ENCODE assay signal across 18 cellular contexts in the genomic region with DNA sequence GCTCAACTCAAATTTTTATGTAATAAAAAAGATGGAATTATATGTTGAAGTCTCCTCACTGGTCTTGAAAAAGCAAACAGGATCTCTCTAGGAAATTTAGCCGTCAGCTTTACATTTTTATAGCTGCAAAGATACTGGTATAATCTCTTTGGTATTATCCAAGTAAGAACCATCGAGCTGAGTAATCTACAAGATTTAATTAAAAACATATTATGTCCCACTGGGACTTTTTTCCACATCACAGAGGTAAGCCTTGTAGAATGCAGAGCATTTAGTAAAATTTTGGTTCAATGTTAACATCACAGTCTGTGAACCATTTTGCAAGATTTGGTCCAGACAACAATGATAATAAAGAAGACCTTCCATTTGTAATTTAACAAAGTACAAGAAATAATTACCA.
DNase-seq lines count a peak whose midpoint lies in the region; ATAC-seq and TF ChIP-seq lines count a peak whose summit lies in the region.
"Had no signal": no experiment of that assay in that cellular context is flagged by ENCODE, and none has a peak within 500 bp of the region (broad histone marks: within the 10 kb centered on the region; RNA-seq: fewer than 3 reads in every experiment).

No MANE protein-coding gene starts in this region.

- intact Hi-C loops in Calu3 (cut with micrococcal nuclease; ENCODE audit: unreplicated experiment) = loop anchor here (10.0 kb wide), 1 partner anchor 570 kb away; the partner anchor contains the start of gene DNAH7
- intact Hi-C loops in activated CD8-positive, alpha-beta T cell treated with anti-CD3 and anti-CD28 coated beads for 36 hours (cut with micrococcal nuclease) = no loop called here

- H3K4me3 ChIP-seq in DND-41 (ENCODE audit: low read depth in 1 of 2, low read length in 2 of 2) (no peak overlapping the region), Karpas-422 (ENCODE audit: low read length) (no peak overlapping the region)
- H3K4me3 ChIP-seq: K562 had no signal

- H2AFZ ChIP-seq in DND-41 (ENCODE audit: low read depth, low read length) (no peak overlapping the region), Karpas-422 (ENCODE audit: low read length) (no peak overlapping the region)

- DNase-seq in DND-41 = no peak
- peak; percentile 50 for DNase-seq in Karpas-422
- peak; percentile 14 for DNase-seq in amniotic stem cell (lab: John Stamatoyannopoulos, UW)
- DNase-seq in fibroblast of peridontal ligament (ENCODE audit: extremely low read depth) = peak; percentile 73
- DNase-seq in Calu3 = no peak
- DNase-seq in activated CD8-positive, alpha-beta T cell treated with anti-CD3 and anti-CD28 coated beads for 36 hours = no peak
- DNase-seq in activated CD4-positive, alpha-beta memory T cell treated with anti-CD3 and anti-CD28 coated beads, Interleukin-2, amount 10 ng/mL, durations not matched to agents 7 days and 5 days = no peak
- DNase-seq in activated CD4-positive, alpha-beta T cell treated with anti-CD3 and anti-CD28 coated beads, Interleukin-2, amount 10 ng/mL, durations not matched to agents 7 days and 5 days = no peak
- DNase-seq: ACHN; BE2C; CD4-positive, alpha-beta memory T cell; DMS153; DMS79 treated with DMSO at 0.1 percent for 48 hours; GF-D8; HCEC 1CT; HFFc6 had no signal

- no peak overlapping the region for H3K4me3 Mint-ChIP-seq in Calu3 (ENCODE audit: low read depth, unreplicated experiment)
- no peak overlapping the region for H3K4me3 Mint-ChIP-seq in activated CD8-positive, alpha-beta T cell treated with anti-CD3 and anti-CD28 coated beads for 36 hours
- H3K4me3 Mint-ChIP-seq in activated CD4-positive, alpha-beta memory T cell treated with anti-CD3 and anti-CD28 coated beads, Interleukin-2, amount 10 ng/mL, durations not matched to agents 7 days and 5 days = no peak overlapping the region
- no peak overlapping the region for H3K4me3 Mint-ChIP-seq in activated CD4-positive, alpha-beta T cell treated with anti-CD3 and anti-CD28 coated beads, Interleukin-2, amount 10 ng/mL, durations not matched to agents 7 days and 5 days
- H3K4me3 Mint-ChIP-seq: CD4-positive, alpha-beta memory T cell; HFFc6 had no signal

- no peaks in the 10 kb centered on the region for H3K27me3 Mint-ChIP-seq in Calu3 (ENCODE audit: unreplicated experiment)
- no peaks in the 10 kb centered on the region for H3K27me3 Mint-ChIP-seq in activated CD8-positive, alpha-beta T cell treated with anti-CD3 and anti-CD28 coated beads for 36 hours
- no peaks in the 10 kb centered on the region for H3K27me3 Mint-ChIP-seq in activated CD4-positive, alpha-beta memory T cell treated with anti-CD3 and anti-CD28 coated beads, Interleukin-2, amount 10 ng/mL, durations not matched to agents 7 days and 5 days
- H3K27me3 Mint-ChIP-seq in activated CD4-positive, alpha-beta T cell treated with anti-CD3 and anti-CD28 coated beads, Interleukin-2, amount 10 ng/mL, durations not matched to agents 7 days and 5 days = no peaks in the 10 kb centered on the region
- H3K27me3 Mint-ChIP-seq: CD4-positive, alpha-beta memory T cell had no signal

- H3K36me3 ChIP-seq in DND-41 (ENCODE audit: insufficient read depth, low read length) (no peaks in the 10 kb centered on the region), Karpas-422 (ENCODE audit: insufficient read depth, low read length) (no peaks in the 10 kb centered on the region)
- H3K36me3 ChIP-seq: BE2C had no signal

- H3K27me3 ChIP-seq in DND-41 (ENCODE audit: insufficient read depth, low read length, poor library complexity) = no peaks in the 10 kb centered on the region
- no peaks in the 10 kb centered on the region for H3K27me3 ChIP-seq in Karpas-422 (ENCODE audit: low read length)
- H3K27me3 ChIP-seq: BE2C had no signal

- H3K9me3 ChIP-seq in DND-41 (ENCODE audit: insufficient read depth, low read length, severe bottlenecking) = peaks cover 4% of the 10 kb centered on the region
- no peaks in the 10 kb centered on the region for H3K9me3 ChIP-seq in Karpas-422 (ENCODE audit: low read length)
- H3K9me3 ChIP-seq: BE2C had no signal

- POLR2A ChIA-PET in activated CD8-positive, alpha-beta T cell treated with anti-CD3 and anti-CD28 coated beads for 36 hours (lab: Charles Lee) = no interaction called here
- POLR2A ChIA-PET in activated CD4-positive, alpha-beta memory T cell treated with anti-CD3 and anti-CD28 coated beads, Interleukin-2, amount 10 ng/mL, durations not matched to agents 7 days and 5 days (lab: Charles Lee) = interaction anchor here (1.0 kb wide), 2 partner anchors 65 to 162 kb away, joined by 3 read pairs; partner anchors contain the start of gene SLC39A10
- POLR2A ChIA-PET in activated CD4-positive, alpha-beta T cell treated with anti-CD3 and anti-CD28 coated beads, Interleukin-2, amount 10 ng/mL, durations not matched to agents 7 days and 5 days (lab: Charles Lee) = no interaction called here

- H3K9ac ChIP-seq in DND-41 (ENCODE audit: low read depth, low read length) (peak overlapping the region; percentile 60), Karpas-422 (ENCODE audit: low read length) (no peak overlapping the region)

- no peak for ATAC-seq in DND-41 (ENCODE audit: insufficient read depth, low read depth)
- no peak for ATAC-seq in activated CD8-positive, alpha-beta T cell treated with anti-CD3 and anti-CD28 coated beads for 36 hours
- ATAC-seq: K562 had no signal

- H3K79me2 ChIP-seq in DND-41 (ENCODE audit: insufficient read depth, low read length) (no peaks in the 10 kb centered on the region), Karpas-422 (ENCODE audit: low read length) (no peaks in the 10 kb centered on the region)

- H3K4me1 Mint-ChIP-seq in Calu3 (ENCODE audit: low read depth, unreplicated experiment) = no peaks in the 10 kb centered on the region
- H3K4me1 Mint-ChIP-seq in activated CD8-positive, alpha-beta T cell treated with anti-CD3 and anti-CD28 coated beads for 36 hours (ENCODE audit: low read depth) = peaks cover 16% of the 10 kb centered on the region
- H3K4me1 Mint-ChIP-seq in activated CD4-positive, alpha-beta memory T cell treated with anti-CD3 and anti-CD28 coated beads, Interleukin-2, amount 10 ng/mL, durations not matched to agents 7 days and 5 days = peaks cover 24% of the 10 kb centered on the region
- H3K4me1 Mint-ChIP-seq in activated CD4-positive, alpha-beta T cell treated with anti-CD3 and anti-CD28 coated beads, Interleukin-2, amount 10 ng/mL, durations not matched to agents 7 days and 5 days = peaks cover 44% of the 10 kb centered on the region

- TF ChIP-seq CTCF in DND-41 (IDR thresholded peaks at IDR 0.05; ENCODE audit: borderline replicate concordance, extremely low read depth, low read length, poor library complexity, severe bottlenecking) = no peak
- no peak for TF ChIP-seq CTCF in Calu3 (IDR thresholded peaks at IDR 0.05; ENCODE audit: unreplicated experiment)
- no peak for TF ChIP-seq CTCF in activated CD8-positive, alpha-beta T cell treated with anti-CD3 and anti-CD28 coated beads for 36 hours (IDR thresholded peaks at IDR 0.05)

- no peak overlapping the region for H3K27ac Mint-ChIP-seq in Calu3 (ENCODE audit: unreplicated experiment)
- no peak overlapping the region for H3K27ac Mint-ChIP-seq in activated CD8-positive, alpha-beta T cell treated with anti-CD3 and anti-CD28 coated beads for 36 hours
- no peak overlapping the region for H3K27ac Mint-ChIP-seq in activated CD4-positive, alpha-beta memory T cell treated with anti-CD3 and anti-CD28 coated beads, Interleukin-2, amount 10 ng/mL, durations not matched to agents 7 days and 5 days
- no peak overlapping the region for H3K27ac Mint-ChIP-seq in activated CD4-positive, alpha-beta T cell treated with anti-CD3 and anti-CD28 coated beads, Interleukin-2, amount 10 ng/mL, durations not matched to agents 7 days and 5 days
- H3K27ac Mint-ChIP-seq: CD4-positive, alpha-beta memory T cell; HFFc6 had no signal

- H3K9me3 Mint-ChIP-seq in Calu3 (ENCODE audit: low read depth, unreplicated experiment) = no peaks in the 10 kb centered on the region
- no peaks in the 10 kb centered on the region for H3K9me3 Mint-ChIP-seq in activated CD8-positive, alpha-beta T cell treated with anti-CD3 and anti-CD28 coated beads for 36 hours
- H3K9me3 Mint-ChIP-seq in activated CD4-positive, alpha-beta memory T cell treated with anti-CD3 and anti-CD28 coated beads, Interleukin-2, amount 10 ng/mL, durations not matched to agents 7 days and 5 days = peaks cover 10% of the 10 kb centered on the region
- H3K9me3 Mint-ChIP-seq in activated CD4-positive, alpha-beta T cell treated with anti-CD3 and anti-CD28 coated beads, Interleukin-2, amount 10 ng/mL, durations not matched to agents 7 days and 5 days = peaks cover 19% of the 10 kb centered on the region
- H3K9me3 Mint-ChIP-seq: CD4-positive, alpha-beta memory T cell; HFFc6 had no signal

- H4K20me1 ChIP-seq in DND-41 (ENCODE audit: insufficient read depth, low read length) (no peaks in the 10 kb centered on the region), Karpas-422 (ENCODE audit: insufficient read depth, low read depth, low read length) (no peaks in the 10 kb centered on the region)

- CTCF ChIA-PET in Calu3 (lab: Charles Lee) = no interaction called here
- CTCF ChIA-PET in activated CD8-positive, alpha-beta T cell treated with anti-CD3 and anti-CD28 coated beads for 36 hours (lab: Charles Lee) = interaction anchor here (0.7 to 2.0 kb wide), 5 partner anchors 8 to 573 kb away, joined by 3 to 6 read pairs (median 4); no protein-coding TSS in a partner anchor
- CTCF ChIA-PET in activated CD4-positive, alpha-beta memory T cell treated with anti-CD3 and anti-CD28 coated beads, Interleukin-2, amount 10 ng/mL, durations not matched to agents 7 days and 5 days (lab: Charles Lee) = no interaction called here
- CTCF ChIA-PET in activated CD4-positive, alpha-beta T cell treated with anti-CD3 and anti-CD28 coated beads, Interleukin-2, amount 10 ng/mL, durations not matched to agents 7 days and 5 days (lab: Charles Lee) = interaction anchor here (1.0 to 2.4 kb wide), 3 partner anchors 14 to 166 kb away, joined by 3 to 7 read pairs (median 3); no protein-coding TSS in a partner anchor

- H3K4me2 ChIP-seq in DND-41 (ENCODE audit: insufficient read depth, low read length) = peak overlapping the region; percentile 54; the same call in 1 of the 2 replicates
- peak overlapping the region; percentile 28 for H3K4me2 ChIP-seq in Karpas-422 (ENCODE audit: low read depth, low read length, poor library complexity, severe bottlenecking)

- H3K27ac ChIP-seq in DND-41 (ENCODE audit: low read length) = peak overlapping the region; percentile 100
- no peak overlapping the region for H3K27ac ChIP-seq in Karpas-422 (ENCODE audit: low read length)
- H3K27ac ChIP-seq: C4-2B had no signal

- no TSS peak for BruUV-seq in Calu3 (replicated peaks; lab: Mats Ljungman, UMichigan)

- no peaks in the 10 kb centered on the region for H3K9me2 ChIP-seq in Karpas-422 (replicated peaks; ENCODE audit: insufficient read depth, low read length)

- peaks cover 89% of the 10 kb centered on the region for H3K4me1 ChIP-seq in DND-41 (ENCODE audit: insufficient read depth, low read length)
- H3K4me1 ChIP-seq in Karpas-422 (ENCODE audit: low read length) = peaks cover 41% of the 10 kb centered on the region

- H3K36me3 Mint-ChIP-seq in Calu3 (ENCODE audit: insufficient read depth, unreplicated experiment) = no peaks in the 10 kb centered on the region
- H3K36me3 Mint-ChIP-seq in activated CD8-positive, alpha-beta T cell treated with anti-CD3 and anti-CD28 coated beads for 36 hours (ENCODE audit: low read depth) = no peaks in the 10 kb centered on the region
- H3K36me3 Mint-ChIP-seq in activated CD4-positive, alpha-beta memory T cell treated with anti-CD3 and anti-CD28 coated beads, Interleukin-2, amount 10 ng/mL, durations not matched to agents 7 days and 5 days (ENCODE audit: low read depth) = peaks cover 27% of the 10 kb centered on the region
- peaks cover 40% of the 10 kb centered on the region for H3K36me3 Mint-ChIP-seq in activated CD4-positive, alpha-beta T cell treated with anti-CD3 and anti-CD28 coated beads, Interleukin-2, amount 10 ng/mL, durations not matched to agents 7 days and 5 days (ENCODE audit: low read depth)
- H3K36me3 Mint-ChIP-seq: CD4-positive, alpha-beta memory T cell had no signal

Comparison
In these comparisons a context has a peak if more than half of its experiments do, and no peak if none do; other contexts are left out.
1. DNase-seq: peak in Karpas-422 (single experiment), amniotic stem cell (single experiment) and fibroblast of peridontal ligament (single experiment); none in DND-41 (single experiment), Calu3 (single experiment), activated CD8-positive, alpha-beta T cell treated with anti-CD3 and anti-CD28 coated beads for 36 hours (single experiment), activated CD4-positive, alpha-beta memory T cell treated with anti-CD3 and anti-CD28 coated beads, Interleukin-2, amount 10 ng/mL, durations not matched to agents 7 days and 5 days (single experiment) and activated CD4-positive, alpha-beta T cell treated with anti-CD3 and anti-CD28 coated beads, Interleukin-2, amount 10 ng/mL, durations not matched to agents 7 days and 5 days (single experiment).
2. CTCF ChIA-PET loops: an anchor here in activated CD8-positive, alpha-beta T cell treated with anti-CD3 and anti-CD28 coated beads for 36 hours (0.7 to 2.0 kb wide) and activated CD4-positive, alpha-beta T cell treated with anti-CD3 and anti-CD28 coated beads, Interleukin-2, amount 10 ng/mL, durations not matched to agents 7 days and 5 days (1.0 to 2.4 kb wide); none called in Calu3 and activated CD4-positive, alpha-beta memory T cell treated with anti-CD3 and anti-CD28 coated beads, Interleukin-2, amount 10 ng/mL, durations not matched to agents 7 days and 5 days.